Comparison of ENCODE assay signal across 14 cellular contexts in the genomic region with DNA sequence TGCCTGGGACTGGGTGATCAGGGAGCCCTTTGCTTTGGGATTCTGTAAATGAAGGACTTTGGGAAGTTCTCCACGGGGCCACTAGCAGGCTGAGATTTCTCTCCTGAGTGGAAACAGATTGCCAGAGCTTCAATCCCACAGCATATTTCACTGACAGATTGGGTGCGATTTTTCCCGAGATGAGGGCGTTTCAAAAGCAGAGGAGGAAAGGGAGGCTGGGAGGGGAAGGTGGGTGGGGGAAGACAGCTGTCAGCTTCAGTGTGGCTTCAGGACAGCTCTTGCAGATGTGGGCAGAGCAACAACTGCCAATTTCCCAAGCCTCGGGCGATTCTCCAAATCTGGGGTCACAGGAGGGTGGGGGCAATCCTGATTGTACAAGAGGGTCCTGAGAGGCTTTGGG.
"Had no signal": no experiment of that assay in that cellular context is flagged by ENCODE, and none has a peak within 500 bp of the region (broad histone marks: within the 10 kb centered on the region; RNA-seq: fewer than 3 reads in every experiment).

No MANE protein-coding gene starts in this region.

- DNase-seq: activated CD4-positive, alpha-beta memory T cell treated with anti-CD3 and anti-CD28 coated beads, Interleukin-2, amount 10 ng/mL, durations not matched to agents 7 days and 5 days; activated effector memory CD4-positive, alpha-beta T cell treated with Interleukin-2 at 50 U/mL for 16 hours; activated T-cell treated with anti-CD3 and anti-CD28 coated beads, Interleukin-2, amount 50 U/mL, for 4 hours; hippocampal formation; mesendoderm; sigmoid colon; stimulated activated CD4-positive, alpha-beta T cell treated with anti-CD3 and anti-CD28 coated beads, Interleukin-1b, Interleukin-23, amount 100 ng/mL, for 48 hours; T-helper 17 cell; WERI-Rb-1 had no signal

- H3K36me3 ChIP-seq: cardiac muscle cell, sigmoid colon, vagina, WERI-Rb-1 had no signal

- H3K27me3 ChIP-seq: cardiac muscle cell, sigmoid colon, vagina had no signal

- H3K9me3 ChIP-seq: psoas muscle, sigmoid colon, vagina had no signal

- ATAC-seq: activated naive CD4-positive, alpha-beta T cell treated with anti-CD3 and anti-CD28 coated beads, Interleukin-2, amount 50 U/mL, for 72 hours; activated T-cell treated with anti-CD3 and anti-CD28 coated beads, Interleukin-2, amount 50 U/mL, for 4 hours; esophagus mucosa; psoas muscle; T-helper 17 cell had no signal

- H3K4me3 ChIP-seq: cardiac muscle cell, psoas muscle, sigmoid colon, vagina had no signal

- H3K4me1 ChIP-seq: psoas muscle, vagina had no signal

- H3K27ac ChIP-seq: cardiac muscle cell, psoas muscle, sigmoid colon, vagina, WERI-Rb-1 had no signal
